Comparison of ENCODE assay signal across 28 cellular contexts in genomic region chr15:85568261-85568808, GRCh38.
DNase-seq lines count a peak whose midpoint lies in the region; ATAC-seq and TF ChIP-seq lines count a peak whose summit lies in the region.
"Had no signal": no experiment of that assay in that cellular context is flagged by ENCODE, and none has a peak within 500 bp of the region (broad histone marks: within the 10 kb centered on the region; RNA-seq: fewer than 3 reads in every experiment).

No MANE protein-coding gene starts in this region.

- ATAC-seq in heart right ventricle (peak in 5 of 8 donors; percentile 26 to 45 (median 42)), Right ventricle myocardium superior (ENCODE audit: poor library complexity) (no peak), GM23338 (no peak)
- ATAC-seq in activated T-helper 17 cell treated with anti-CD3 and anti-CD28 coated beads, Interleukin-2, amount 50 U/mL, for 72 hours (replicated peaks), result no peak
- ATAC-seq: Right ventricle myocardium inferior had no signal

- no peak overlapping the region for H3K4me2 ChIP-seq in GM23338
- H3K4me2 ChIP-seq: BLaER1, PC-9 had no signal

- no peaks in the 10 kb centered on the region for H3K9me3 Mint-ChIP-seq in activated T-helper 17 cell treated with anti-CD3 and anti-CD28 coated beads, Interleukin-2, amount 50 U/mL, for 72 hours
- no peaks in the 10 kb centered on the region for H3K9me3 Mint-ChIP-seq in GM23338
- H3K9me3 Mint-ChIP-seq: CD4-positive, alpha-beta T cell; HFFc6 had no signal

- H2AFZ ChIP-seq in GM23338, result no peak overlapping the region
- H2AFZ ChIP-seq: PC-9 had no signal

- peaks cover 43% of the 10 kb centered on the region for H3K4me1 Mint-ChIP-seq in activated T-helper 17 cell treated with anti-CD3 and anti-CD28 coated beads, Interleukin-2, amount 50 U/mL, for 72 hours
- H3K4me1 Mint-ChIP-seq in GM23338, result peaks cover 24% of the 10 kb centered on the region; the same call in 2 of the 3 replicates

- H3K4me3 Mint-ChIP-seq in activated T-helper 17 cell treated with anti-CD3 and anti-CD28 coated beads, Interleukin-2, amount 50 U/mL, for 72 hours, result no peak overlapping the region
- no peak overlapping the region for H3K4me3 Mint-ChIP-seq in GM23338
- H3K4me3 Mint-ChIP-seq: CD4-positive, alpha-beta T cell; HFFc6 had no signal

- no peaks in the 10 kb centered on the region for H3K36me3 ChIP-seq in heart right ventricle
- H3K36me3 ChIP-seq in neutrophil, result no peaks in the 10 kb centered on the region
- no peaks in the 10 kb centered on the region for H3K36me3 ChIP-seq in GM23338 (ENCODE audit: insufficient read depth)
- H3K36me3 ChIP-seq: HAP-1, MG63, SJSA1 had no signal

- intact Hi-C loops in heart right ventricle (cut with DNase I), result no loop called here
- intact Hi-C loops in Right ventricle myocardium superior (cut with DNase I), result no loop called here

- H3K27ac ChIP-seq in heart right ventricle (peak overlapping the region in 5 of 10 donors; percentile 2 to 38 (median 26)), neutrophil (peak overlapping the region; percentile 65), GM23338 (ENCODE audit: low read depth) (no peak overlapping the region)
- H3K27ac ChIP-seq: BLaER1, PC-9, SJSA1 had no signal

- H3K4me1 ChIP-seq in heart right ventricle, result peaks cover 4 to 76% (median 47%) of the 10 kb centered on the region in 9 donors
- peaks cover 20 to 33% of the 10 kb centered on the region in 2 experiments for H3K4me1 ChIP-seq in neutrophil (ENCODE audit: control insufficient read depth in 1 of 2, insufficient read depth in 1 of 2, low read depth in 1 of 2, low read length in 1 of 2)
- 0 out of 2 replicates have a peak, but pooled peaks cover 4% of the 10 kb centered on the region for H3K4me1 ChIP-seq in GM23338 (ENCODE audit: insufficient read depth)
- H3K4me1 ChIP-seq: BLaER1, HAP-1, SJSA1 had no signal

- H3K36me3 Mint-ChIP-seq in activated T-helper 17 cell treated with anti-CD3 and anti-CD28 coated beads, Interleukin-2, amount 50 U/mL, for 72 hours (ENCODE audit: low read depth), result peaks cover 4% of the 10 kb centered on the region
- H3K36me3 Mint-ChIP-seq in GM23338 (ENCODE audit: low read depth), result no peaks in the 10 kb centered on the region

- no peak for TF ChIP-seq CTCF in heart right ventricle (IDR thresholded peaks at IDR 0.05)
- no peak for TF ChIP-seq CTCF in neutrophil (IDR thresholded peaks at IDR 0.05)
- TF ChIP-seq CTCF in GM23338 (conservative IDR thresholded peaks at IDR 0.05; ENCODE audit: low read depth in 2 of 2), result no peak

- no peaks in the 10 kb centered on the region for H3K27me3 Mint-ChIP-seq in activated T-helper 17 cell treated with anti-CD3 and anti-CD28 coated beads, Interleukin-2, amount 50 U/mL, for 72 hours
- peaks cover 6% of the 10 kb centered on the region for H3K27me3 Mint-ChIP-seq in GM23338 (ENCODE audit: insufficient read depth, low read depth, poor library complexity)
- H3K27me3 Mint-ChIP-seq: CD4-positive, alpha-beta T cell had no signal

- H3K27me3 ChIP-seq in heart right ventricle (no peaks in the 10 kb centered on the region), neutrophil (no peaks in the 10 kb centered on the region), GM23338 (ENCODE audit: insufficient read depth) (no peaks in the 10 kb centered on the region)
- H3K27me3 ChIP-seq: BLaER1, MG63, SJSA1 had no signal

- H3F3A ChIP-seq in GM23338 (replicated peaks; ENCODE audit: low read depth), result no peaks in the 10 kb centered on the region

- H3K4me3 ChIP-seq in heart right ventricle (no peak overlapping the region), neutrophil (ENCODE audit: low read depth in 1 of 2, low read length in 1 of 2) (no peak overlapping the region), GM23338 (no peak overlapping the region)
- H3K4me3 ChIP-seq: BLaER1, HAP-1, MG63, PC-9, SJSA1 had no signal

- H3K9me2 ChIP-seq in GM23338 (ENCODE audit: insufficient read depth), result no peaks in the 10 kb centered on the region

- peaks cover 3% of the 10 kb centered on the region for H4K20me1 ChIP-seq in GM23338 (replicated peaks; ENCODE audit: insufficient read depth)
- H4K20me1 ChIP-seq: BLaER1 had no signal

- peak overlapping the region; percentile 9 for H3K27ac Mint-ChIP-seq in activated T-helper 17 cell treated with anti-CD3 and anti-CD28 coated beads, Interleukin-2, amount 50 U/mL, for 72 hours
- no peak overlapping the region for H3K27ac Mint-ChIP-seq in GM23338
- H3K27ac Mint-ChIP-seq: CD4-positive, alpha-beta T cell; HFFc6 had no signal

- DNase-seq in heart right ventricle, result no peak
- DNase-seq in Right ventricle myocardium superior, result no peak
- no peak for DNase-seq in AG08395 (ENCODE audit: low spot score)
- no peak for DNase-seq in GM23338 (ENCODE audit: low spot score)
- no peak for DNase-seq in activated CD4-positive, CD25-positive, alpha-beta regulatory T cell (lab: John Stamatoyannopoulos, UW)
- DNase-seq: 8988T; ACHN; CD4-positive, alpha-beta T cell; COR-L47; DMS53; GOT3; HFFc6; IMR-90; KG1; MG63; NCI-H1105 treated with DMSO at 0.1 percent for 48 hours; NCI-H146; NCI-H1930; NCI-H2107; NCI-H446 treated with DMSO at 0.1 percent for 48 hours; NCI-H526 treated with DMSO at 0.1 percent for 48 hours; PC-9 had no signal

- H3K9me3 ChIP-seq in heart right ventricle (no peaks in the 10 kb centered on the region), neutrophil (no peaks in the 10 kb centered on the region)
- H3K9me3 ChIP-seq: BLaER1, HAP-1, MG63, SJSA1 had no signal

- no peaks in the 10 kb centered on the region; the same call in 1 of the 2 replicates for H3K79me2 ChIP-seq in GM23338 (replicated peaks; ENCODE audit: insufficient read depth)

- WGBS in heart right ventricle, 2 donors, result 89 to 90% methylated on average over 7 of the region's 7 CpGs

TF ChIP-seq in GM23338, 12 proteins besides CTCF, POLR2A, EP300 and RAD21:
- no peak for TF ChIP-seq CREB1 (CRISPR knock-in tag; IDR thresholded peaks at IDR 0.05; ENCODE audit: low read depth)

Comparison
In these comparisons a context has a peak if more than half of its experiments do, and no peak if none do; other contexts are left out.
1. ATAC-seq: peak in heart right ventricle (5 of 8); none in Right ventricle myocardium superior (single experiment), activated T-helper 17 cell treated with anti-CD3 and anti-CD28 coated beads, Interleukin-2, amount 50 U/mL, for 72 hours (single experiment) and GM23338 (single experiment).